Comparison of ENCODE assay signal across 12 cellular contexts in genomic region chr5:133847886-133848285, GRCh38.
"Had no signal": no experiment of that assay in that cellular context is flagged by ENCODE, and none has a peak within 500 bp of the region (broad histone marks: within the 10 kb centered on the region; RNA-seq: fewer than 3 reads in every experiment).

No MANE protein-coding gene starts in this region.

- H3K27me3 ChIP-seq: adrenal gland, hepatocyte, ovary, thyroid gland had no signal

- H3K4me3 Mint-ChIP-seq: activated CD4-positive, alpha-beta T cell treated with anti-CD3 and anti-CD28 coated beads for 36 hours; activated T-cell treated with anti-CD3 and anti-CD28 coated beads, Interleukin-2, amount 50 U/mL, for 4 hours; central memory CD8-positive, alpha-beta T cell; endodermal cell had no signal

- H3K9me3 Mint-ChIP-seq: activated T-cell treated with anti-CD3 and anti-CD28 coated beads, Interleukin-2, amount 50 U/mL, for 4 hours; central memory CD8-positive, alpha-beta T cell; endodermal cell had no signal

- H3K27ac Mint-ChIP-seq: activated CD4-positive, alpha-beta T cell treated with anti-CD3 and anti-CD28 coated beads for 36 hours; endodermal cell had no signal

- H3K9me3 ChIP-seq: adrenal gland, ovary, thyroid gland had no signal

- ATAC-seq: activated CD4-positive, alpha-beta T cell treated with anti-CD3 and anti-CD28 coated beads for 36 hours; activated T-cell treated with anti-CD3 and anti-CD28 coated beads, Interleukin-2, amount 50 U/mL, for 4 hours had no signal

- H3K4me3 ChIP-seq: adrenal gland, hepatocyte, ovary, thyroid gland had no signal

- H3K27ac ChIP-seq: adrenal gland, hepatocyte, ovary, thyroid gland had no signal

- H3K4me1 ChIP-seq: adrenal gland had no signal

- DNase-seq: activated CD4-positive, alpha-beta T cell treated with anti-CD3 and anti-CD28 coated beads for 36 hours; activated T-cell treated with anti-CD3 and anti-CD28 coated beads, Interleukin-2, amount 50 U/mL, for 4 hours; dermis blood vessel endothelial cell; endodermal cell; erythroblast; ovary; stimulated activated CD4-positive, alpha-beta T cell treated with anti-CD3 and anti-CD28 coated beads, Interleukin-4, amount 100 ng/mL, for 1 hour; T-helper 9 cell; thyroid gland had no signal

- H3K36me3 ChIP-seq: adrenal gland, ovary, thyroid gland had no signal
